ENCODE assay signal across 1 cellular context in the genomic region with DNA sequence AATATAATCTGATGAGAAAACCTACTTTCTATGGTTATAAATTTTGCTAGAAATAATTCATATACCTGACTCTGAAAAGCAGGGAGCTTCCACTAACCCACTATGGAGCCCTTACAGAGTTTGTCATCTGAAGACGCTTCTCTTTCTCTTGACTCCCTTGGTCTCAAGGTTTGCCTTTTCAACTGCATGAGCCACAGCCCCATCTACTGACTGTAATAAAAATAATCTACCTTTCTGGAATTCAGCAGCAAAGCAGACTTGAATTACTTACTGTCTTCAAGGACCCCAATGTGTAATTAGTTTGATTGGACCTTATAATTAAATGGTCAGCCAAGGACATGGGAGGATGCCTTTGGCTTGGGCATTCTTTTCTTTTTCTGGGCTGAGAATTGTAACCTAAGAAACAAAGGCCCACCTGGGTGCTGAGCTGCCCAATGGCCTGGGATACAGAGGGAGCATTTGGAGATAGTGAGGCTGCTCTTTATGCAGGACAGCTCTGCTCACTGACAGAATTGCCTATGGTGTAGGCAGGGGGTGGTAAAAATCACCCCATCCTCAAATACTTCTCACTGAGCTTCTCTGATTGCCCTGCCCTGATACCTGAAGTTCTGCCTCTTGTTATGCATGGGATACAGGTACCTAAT.
TF ChIP-seq lines count a peak whose summit lies in the region.

No MANE protein-coding gene starts in this region.

TF ChIP-seq in WTC11, 78 proteins besides CTCF, POLR2A, EP300 and RAD21 (continued from another document):
- TF ChIP-seq, protein P1, sequence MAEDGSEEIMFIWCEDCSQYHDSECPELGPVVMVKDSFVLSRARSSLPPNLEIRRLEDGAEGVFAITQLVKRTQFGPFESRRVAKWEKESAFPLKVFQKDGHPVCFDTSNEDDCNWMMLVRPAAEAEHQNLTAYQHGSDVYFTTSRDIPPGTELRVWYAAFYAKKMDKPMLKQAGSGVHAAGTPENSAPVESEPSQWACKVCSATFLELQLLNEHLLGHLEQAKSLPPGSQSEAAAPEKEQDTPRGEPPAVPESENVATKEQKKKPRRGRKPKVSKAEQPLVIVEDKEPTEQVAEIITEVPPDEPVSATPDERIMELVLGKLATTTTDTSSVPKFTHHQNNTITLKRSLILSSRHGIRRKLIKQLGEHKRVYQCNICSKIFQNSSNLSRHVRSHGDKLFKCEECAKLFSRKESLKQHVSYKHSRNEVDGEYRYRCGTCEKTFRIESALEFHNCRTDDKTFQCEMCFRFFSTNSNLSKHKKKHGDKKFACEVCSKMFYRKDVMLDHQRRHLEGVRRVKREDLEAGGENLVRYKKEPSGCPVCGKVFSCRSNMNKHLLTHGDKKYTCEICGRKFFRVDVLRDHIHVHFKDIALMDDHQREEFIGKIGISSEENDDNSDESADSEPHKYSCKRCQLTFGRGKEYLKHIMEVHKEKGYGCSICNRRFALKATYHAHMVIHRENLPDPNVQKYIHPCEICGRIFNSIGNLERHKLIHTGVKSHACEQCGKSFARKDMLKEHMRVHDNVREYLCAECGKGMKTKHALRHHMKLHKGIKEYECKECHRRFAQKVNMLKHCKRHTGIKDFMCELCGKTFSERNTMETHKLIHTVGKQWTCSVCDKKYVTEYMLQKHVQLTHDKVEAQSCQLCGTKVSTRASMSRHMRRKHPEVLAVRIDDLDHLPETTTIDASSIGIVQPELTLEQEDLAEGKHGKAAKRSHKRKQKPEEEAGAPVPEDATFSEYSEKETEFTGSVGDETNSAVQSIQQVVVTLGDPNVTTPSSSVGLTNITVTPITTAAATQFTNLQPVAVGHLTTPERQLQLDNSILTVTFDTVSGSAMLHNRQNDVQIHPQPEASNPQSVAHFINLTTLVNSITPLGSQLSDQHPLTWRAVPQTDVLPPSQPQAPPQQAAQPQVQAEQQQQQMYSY (CRISPR knock-in tag; IDR thresholded peaks at IDR 0.05) = no peak
- TF ChIP-seq NFE2L1 (CRISPR knock-in tag; IDR thresholded peaks at IDR 0.05) (no peak), RELA (CRISPR knock-in tag; IDR thresholded peaks at IDR 0.05; ENCODE audit: borderline replicate concordance) (no peak), ZNF121 (CRISPR knock-in tag; IDR thresholded peaks at IDR 0.05) (no peak), GABPB1 (CRISPR knock-in tag; IDR thresholded peaks at IDR 0.05) (no peak)
- TF ChIP-seq, protein P2, sequence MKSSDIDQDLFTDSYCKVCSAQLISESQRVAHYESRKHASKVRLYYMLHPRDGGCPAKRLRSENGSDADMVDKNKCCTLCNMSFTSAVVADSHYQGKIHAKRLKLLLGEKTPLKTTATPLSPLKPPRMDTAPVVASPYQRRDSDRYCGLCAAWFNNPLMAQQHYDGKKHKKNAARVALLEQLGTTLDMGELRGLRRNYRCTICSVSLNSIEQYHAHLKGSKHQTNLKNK (CRISPR knock-in tag; IDR thresholded peaks at IDR 0.05) = no peak
